In the genomic region with DNA sequence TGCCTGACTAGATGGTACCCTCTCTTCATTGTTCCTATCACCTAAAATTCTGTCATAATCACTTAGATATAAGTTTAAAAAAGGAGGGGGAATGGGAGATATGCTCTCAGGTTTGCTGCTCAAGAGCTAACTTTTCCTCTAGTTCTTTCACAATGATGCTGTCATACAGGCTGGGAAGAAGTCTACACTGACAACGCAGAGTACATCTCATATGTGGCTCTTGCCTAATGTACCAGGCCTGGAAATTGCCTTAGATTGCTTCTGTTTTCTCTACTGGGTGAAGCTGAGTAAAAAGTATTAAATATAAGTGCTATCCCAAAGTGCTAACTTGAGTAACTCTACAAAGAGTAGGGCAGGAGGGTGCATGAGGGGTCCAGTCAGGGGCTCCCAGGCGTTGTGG, we compare ENCODE assay signal across 12 cellular contexts.
"Had no signal": no experiment of that assay in that cellular context is flagged by ENCODE, and none has a peak within 500 bp of the region (broad histone marks: within the 10 kb centered on the region; RNA-seq: fewer than 3 reads in every experiment).

No MANE protein-coding gene starts in this region.

- H3K4me3 Mint-ChIP-seq: activated T-cell treated with anti-CD3 and anti-CD28 coated beads, Interleukin-2, amount 50 U/mL, for 72 hours; immature natural killer cell; natural killer cell treated with Interleukin-12 subunit alpha and Interleukin-12 subunit beta and Interleukin-15 and Interleukin-18, amount 100 ng/mL, for 72 hours had no signal

- H3K79me2 ChIP-seq: parathyroid adenoma had no signal

- ATAC-seq: activated T-cell treated with anti-CD3 and anti-CD28 coated beads, Interleukin-2, amount 50 U/mL, for 72 hours; natural killer cell treated with Interleukin-12 subunit alpha and Interleukin-12 subunit beta and Interleukin-15 and Interleukin-18, amount 100 ng/mL, for 72 hours; right lobe of liver had no signal

- H3K9me3 ChIP-seq: right lobe of liver had no signal

- H2AFZ ChIP-seq: parathyroid adenoma had no signal

- H3K27me3 ChIP-seq: right lobe of liver had no signal

- H3K9me3 Mint-ChIP-seq: activated T-cell treated with anti-CD3 and anti-CD28 coated beads, Interleukin-2, amount 50 U/mL, for 72 hours; immature natural killer cell; natural killer cell treated with Interleukin-12 subunit alpha and Interleukin-12 subunit beta and Interleukin-15 and Interleukin-18, amount 100 ng/mL, for 72 hours had no signal

- DNase-seq: activated CD4-positive, alpha-beta T cell treated with anti-CD3 and anti-CD28 coated beads, Interleukin-2, amount 50 U/mL, for 4 hours; activated effector memory CD4-positive, alpha-beta T cell treated with anti-CD3 and anti-CD28 coated beads, Interleukin-2, amount 50 U/mL, for 16 hours; activated naive CD4-positive, alpha-beta T cell treated with anti-CD3 and anti-CD28 coated beads, Interleukin-2, amount 50 U/mL, for 16 hours; activated T-cell treated with anti-CD3 and anti-CD28 coated beads, Interleukin-2, amount 50 U/mL, for 72 hours; immature natural killer cell; kidney glomerular epithelial cell; right lobe of liver; stimulated activated CD4-positive, alpha-beta T cell treated with anti-CD3 and anti-CD28 coated beads, Interleukin-4, amount 100 ng/mL, for 1 hour had no signal

- H3K36me3 ChIP-seq: right lobe of liver had no signal

- H3K27ac ChIP-seq: parathyroid adenoma, right lobe of liver, VCaP had no signal

- H3K27ac Mint-ChIP-seq: activated T-cell treated with anti-CD3 and anti-CD28 coated beads, Interleukin-2, amount 50 U/mL, for 72 hours; immature natural killer cell; natural killer cell treated with Interleukin-12 subunit alpha and Interleukin-12 subunit beta and Interleukin-15 and Interleukin-18, amount 100 ng/mL, for 72 hours had no signal

- H3K4me2 ChIP-seq: smooth muscle cell had no signal

- H3K4me1 ChIP-seq: parathyroid adenoma, right lobe of liver had no signal

- H3K9ac ChIP-seq: parathyroid adenoma had no signal

- H3K4me3 ChIP-seq: right lobe of liver, smooth muscle cell had no signal
